Comparison of ENCODE assay signal across 1 cellular context in the genomic region with DNA sequence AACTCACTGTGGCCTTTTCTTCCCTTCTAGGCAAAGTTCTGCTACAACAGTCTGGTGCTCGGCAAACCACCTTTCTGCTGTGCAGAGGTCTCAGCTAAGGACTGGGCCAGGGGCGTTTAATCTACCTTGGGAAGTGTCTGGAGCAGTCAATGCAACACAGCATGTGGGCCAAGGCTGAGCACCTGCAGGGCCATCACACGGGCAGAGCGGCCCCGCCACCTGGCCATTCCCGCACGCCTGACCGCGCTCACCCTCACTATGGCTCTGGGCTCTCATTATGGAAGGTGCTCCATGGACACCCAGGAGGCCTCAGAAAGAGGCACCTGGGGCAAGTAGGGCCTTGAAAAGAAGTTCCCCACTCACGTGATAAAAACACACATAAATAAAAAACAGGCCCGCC.
TF ChIP-seq lines count a peak whose summit lies in the region.

No MANE protein-coding gene starts in this region.

TF ChIP-seq in WTC11, 78 proteins besides CTCF, POLR2A, EP300 and RAD21 (continued from another document):
- TF ChIP-seq, protein P1, sequence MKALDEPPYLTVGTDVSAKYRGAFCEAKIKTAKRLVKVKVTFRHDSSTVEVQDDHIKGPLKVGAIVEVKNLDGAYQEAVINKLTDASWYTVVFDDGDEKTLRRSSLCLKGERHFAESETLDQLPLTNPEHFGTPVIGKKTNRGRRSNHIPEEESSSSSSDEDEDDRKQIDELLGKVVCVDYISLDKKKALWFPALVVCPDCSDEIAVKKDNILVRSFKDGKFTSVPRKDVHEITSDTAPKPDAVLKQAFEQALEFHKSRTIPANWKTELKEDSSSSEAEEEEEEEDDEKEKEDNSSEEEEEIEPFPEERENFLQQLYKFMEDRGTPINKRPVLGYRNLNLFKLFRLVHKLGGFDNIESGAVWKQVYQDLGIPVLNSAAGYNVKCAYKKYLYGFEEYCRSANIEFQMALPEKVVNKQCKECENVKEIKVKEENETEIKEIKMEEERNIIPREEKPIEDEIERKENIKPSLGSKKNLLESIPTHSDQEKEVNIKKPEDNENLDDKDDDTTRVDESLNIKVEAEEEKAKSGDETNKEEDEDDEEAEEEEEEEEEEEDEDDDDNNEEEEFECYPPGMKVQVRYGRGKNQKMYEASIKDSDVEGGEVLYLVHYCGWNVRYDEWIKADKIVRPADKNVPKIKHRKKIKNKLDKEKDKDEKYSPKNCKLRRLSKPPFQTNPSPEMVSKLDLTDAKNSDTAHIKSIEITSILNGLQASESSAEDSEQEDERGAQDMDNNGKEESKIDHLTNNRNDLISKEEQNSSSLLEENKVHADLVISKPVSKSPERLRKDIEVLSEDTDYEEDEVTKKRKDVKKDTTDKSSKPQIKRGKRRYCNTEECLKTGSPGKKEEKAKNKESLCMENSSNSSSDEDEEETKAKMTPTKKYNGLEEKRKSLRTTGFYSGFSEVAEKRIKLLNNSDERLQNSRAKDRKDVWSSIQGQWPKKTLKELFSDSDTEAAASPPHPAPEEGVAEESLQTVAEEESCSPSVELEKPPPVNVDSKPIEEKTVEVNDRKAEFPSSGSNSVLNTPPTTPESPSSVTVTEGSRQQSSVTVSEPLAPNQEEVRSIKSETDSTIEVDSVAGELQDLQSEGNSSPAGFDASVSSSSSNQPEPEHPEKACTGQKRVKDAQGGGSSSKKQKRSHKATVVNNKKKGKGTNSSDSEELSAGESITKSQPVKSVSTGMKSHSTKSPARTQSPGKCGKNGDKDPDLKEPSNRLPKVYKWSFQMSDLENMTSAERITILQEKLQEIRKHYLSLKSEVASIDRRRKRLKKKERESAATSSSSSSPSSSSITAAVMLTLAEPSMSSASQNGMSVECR (CRISPR knock-in tag; IDR thresholded peaks at IDR 0.05; ENCODE audit: borderline replicate concordance): no peak
- TF ChIP-seq ATF1 (CRISPR knock-in tag; IDR thresholded peaks at IDR 0.05): no peak
- no peak for TF ChIP-seq TEAD4 (CRISPR knock-in tag; IDR thresholded peaks at IDR 0.05)
- no peak for TF ChIP-seq FOXK1 (CRISPR knock-in tag; IDR thresholded peaks at IDR 0.05)
- TF ChIP-seq NR1H2 (CRISPR knock-in tag; IDR thresholded peaks at IDR 0.05): no peak
- TF ChIP-seq, protein P2, sequence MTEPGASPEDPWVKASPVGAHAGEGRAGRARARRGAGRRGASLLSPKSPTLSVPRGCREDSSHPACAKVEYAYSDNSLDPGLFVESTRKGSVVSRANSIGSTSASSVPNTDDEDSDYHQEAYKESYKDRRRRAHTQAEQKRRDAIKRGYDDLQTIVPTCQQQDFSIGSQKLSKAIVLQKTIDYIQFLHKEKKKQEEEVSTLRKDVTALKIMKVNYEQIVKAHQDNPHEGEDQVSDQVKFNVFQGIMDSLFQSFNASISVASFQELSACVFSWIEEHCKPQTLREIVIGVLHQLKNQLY (CRISPR knock-in tag; IDR thresholded peaks at IDR 0.05): no peak
- no peak for TF ChIP-seq ZNF121 (CRISPR knock-in tag; IDR thresholded peaks at IDR 0.05)
